17 cellular contexts compared by ENCODE assay signal in the genomic region with DNA sequence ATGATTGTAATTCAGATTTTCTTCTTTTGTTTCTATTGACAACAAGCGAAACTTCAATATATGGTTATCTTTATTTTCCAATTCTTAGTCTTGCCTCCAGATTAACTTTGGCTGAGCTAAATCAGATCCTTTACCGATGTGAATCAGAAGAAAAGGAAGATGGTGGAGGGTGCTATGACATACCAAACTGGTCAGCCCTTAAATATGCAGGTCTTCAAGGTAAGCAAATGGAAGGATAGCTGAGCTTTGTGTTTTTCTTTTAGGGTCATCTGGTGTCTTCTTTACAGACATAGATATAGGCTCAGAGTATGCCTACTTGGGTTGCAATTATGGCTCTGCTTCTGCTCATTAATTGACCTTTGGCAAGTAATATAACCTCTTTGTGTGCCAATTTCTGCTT. TPM values are rescaled to one million over a fixed set of nuclear protein-coding genes. Genes with fewer than 3 reads are reported as not detected.
DNase-seq lines count a peak whose midpoint lies in the region; ATAC-seq, FAIRE-seq and TF ChIP-seq lines count a peak whose summit lies in the region.
"Had no signal": no experiment of that assay in that cellular context is flagged by ENCODE, and none has a peak within 500 bp of the region (broad histone marks: within the 10 kb centered on the region; RNA-seq: fewer than 3 reads in every experiment).

No MANE protein-coding gene starts in this region.

- ATAC-seq in SK-N-SH treated with all-trans-retinoic acid at 6 μM for 48 hours (no peak), K562 (no peak)
- ATAC-seq: A549, GM12878 had no signal

- H2AK5ac ChIP-seq in mesenchymal stem cell (ENCODE audit: low read length, severe bottlenecking), result no peak overlapping the region

- TF ChIP-seq RAD21 in SK-N-SH (IDR thresholded peaks at IDR 0.05; ENCODE audit: low read length) (no peak), K562 (CRISPR knock-in tag; conservative IDR thresholded peaks at IDR 0.05 in 1 of 2, IDR thresholded peaks at IDR 0.05 in 1 of 2) (no peak)

- BruUV-seq in K562 (replicated peaks; lab: Mats Ljungman, UMichigan), result no TSS peak

- H3K9ac ChIP-seq in SK-N-SH (no peak overlapping the region), K562 (ENCODE audit: insufficient read depth in 1 of 2, low read depth in 2 of 2, low read length in 2 of 2) (no peak overlapping the region), mesenchymal stem cell (ENCODE audit: low read length) (peak overlapping the region; percentile 72)
- H3K9ac ChIP-seq: GM23248 had no signal

- no peak overlapping the region for H2BK5ac ChIP-seq in mesenchymal stem cell (ENCODE audit: low read depth, low read length, poor library complexity, severe bottlenecking)

- H2BK15ac ChIP-seq in mesenchymal stem cell (ENCODE audit: low read depth, poor library complexity, severe bottlenecking), result no peak overlapping the region

- H3K27me3 ChIP-seq in SK-N-SH (ENCODE audit: insufficient read depth), result no peaks in the 10 kb centered on the region
- no peaks in the 10 kb centered on the region for H3K27me3 ChIP-seq in K562 (ENCODE audit: control insufficient read depth in 2 of 2, insufficient read depth in 2 of 2, low read length in 2 of 2)
- H3K27me3 ChIP-seq in mesenchymal stem cell (ENCODE audit: control insufficient read depth in 1 of 2, insufficient read depth in 1 of 2, low read length in 2 of 2), result no peaks in the 10 kb centered on the region

- no peaks in the 10 kb centered on the region; a peak in 1 of 4 replicates for H3K4me1 ChIP-seq in SK-N-SH (ENCODE audit: control insufficient read depth in 1 of 2, insufficient read depth in 2 of 2, low read depth in 1 of 2, low read length in 1 of 2)
- no peaks in the 10 kb centered on the region for H3K4me1 ChIP-seq in K562 (replicated peaks in 1 of 2; ENCODE audit: control insufficient read depth in 2 of 2, insufficient read depth in 2 of 2, low read length in 2 of 2)
- H3K4me1 ChIP-seq in mesenchymal stem cell (ENCODE audit: control insufficient read depth, insufficient read depth, low read depth, low read length), result no peaks in the 10 kb centered on the region
- H3K4me1 ChIP-seq: A549 had no signal

- 0 out of 2 replicates have a peak overlapping the region, but pooled peaks have one; percentile 3 for H2AFZ ChIP-seq in SK-N-SH (ENCODE audit: low read depth)
- no peak overlapping the region for H2AFZ ChIP-seq in K562 (ENCODE audit: low read depth, low read length)
- H2AFZ ChIP-seq in mesenchymal stem cell (ENCODE audit: low read depth, low read length), result no peak overlapping the region
- H2AFZ ChIP-seq: GM23248 had no signal

- H4K20me1 ChIP-seq in SK-N-SH (ENCODE audit: insufficient read depth), result no peaks in the 10 kb centered on the region
- no peaks in the 10 kb centered on the region for H4K20me1 ChIP-seq in K562 (replicated peaks; ENCODE audit: control insufficient read depth, insufficient read depth, low read length)

- H3K79me2 ChIP-seq in SK-N-SH (ENCODE audit: insufficient read depth), result no peaks in the 10 kb centered on the region
- H3K79me2 ChIP-seq in K562 (ENCODE audit: control insufficient read depth, insufficient read depth, low read length), result no peaks in the 10 kb centered on the region

- no peak overlapping the region for H3K14ac ChIP-seq in mesenchymal stem cell (ENCODE audit: low read length in 2 of 2)

- CTCF ChIA-PET in SK-N-SH (lab: Yijun Ruan, JAX) (no interaction called here), K562 (lab: Yijun Ruan, JAX; ENCODE audit: low intra/inter-chr PET ratio) (interaction anchor here (0.5 kb wide), 1 partner anchor 275 kb away, joined by 4 read pairs; no protein-coding TSS in a partner anchor)

- TF ChIP-seq EP300 in SK-N-SH (IDR thresholded peaks at IDR 0.05; ENCODE audit: borderline replicate concordance in 1 of 2, low read depth in 1 of 2, low read length in 1 of 2), result no peak
- TF ChIP-seq EP300 in K562 (IDR thresholded peaks at IDR 0.05; ENCODE audit: low read length), result no peak

- POLR2A ChIA-PET in SK-N-SH (lab: Yijun Ruan, JAX) (no interaction called here), K562 (lab: Yijun Ruan, JAX) (interaction anchor here (0.6 to 1.0 kb wide), 2 partner anchors 10 to 56 kb away, joined by 3 read pairs; no protein-coding TSS in a partner anchor)

- no peaks in the 10 kb centered on the region for H3K79me1 ChIP-seq in mesenchymal stem cell (replicated peaks; ENCODE audit: low read length, poor library complexity, severe bottlenecking)

- FAIRE-seq in K562 (lab: Jason Lieb, UNC), result peak; percentile 19
- FAIRE-seq in HTR-8/SVneo (lab: Jason Lieb, UNC), result no peak
- FAIRE-seq: A549 had no signal

- no peak overlapping the region for H4K91ac ChIP-seq in mesenchymal stem cell (ENCODE audit: low read length)

- H3F3A ChIP-seq in SK-N-SH (replicated peaks; ENCODE audit: insufficient read depth), result peaks cover 8% of the 10 kb centered on the region

- H3K27ac ChIP-seq in SK-N-SH (ENCODE audit: low read depth in 2 of 2, low read length in 1 of 2) (no peak overlapping the region), K562 (ENCODE audit: extremely low read depth, low read depth, low read length) (no peak overlapping the region), mesenchymal stem cell (ENCODE audit: low read length, poor library complexity, severe bottlenecking) (no peak overlapping the region)
- H3K27ac ChIP-seq: 22Rv1, A549, C4-2B, GM23248 had no signal

- H3K23ac ChIP-seq in mesenchymal stem cell (ENCODE audit: low read length in 2 of 2), result no peak overlapping the region

- WGBS in SK-N-SH (ENCODE audit: low lambda C conversion rate), result 94% methylated on average over 2 of the region's 2 CpGs
- 78% methylated on average over 2 of the region's 2 CpGs for WGBS in K562 (ENCODE audit: insufficient coverage, low coverage, missing lambda C conversion rate)
- WGBS in mesenchymal stem cell, result 91% methylated on average over 1 of the region's 2 CpGs

- no peaks in the 10 kb centered on the region for H3K9me1 ChIP-seq in K562 (ENCODE audit: control insufficient read depth, insufficient read depth, low read length)

- H2BK120ac ChIP-seq in mesenchymal stem cell (ENCODE audit: low read depth, low read length), result no peak overlapping the region

- intact Hi-C loops in K562 (cut with micrococcal nuclease), result no loop called here

- TF ChIP-seq CTCF in SK-N-SH (IDR thresholded peaks at IDR 0.05) (no peak), K562 (IDR thresholded peaks at IDR 0.05 in 2 of 3, conservative IDR thresholded peaks at IDR 0.05 in 1 of 3; ENCODE audit: insufficient read depth in 2 of 3, low read depth in 1 of 3, low read length in 3 of 3) (no peak)

- in situ Hi-C loops in K562 (cut with MboI), result no loop called here

- H3K4me3 ChIP-seq in SK-N-SH (ENCODE audit: low read depth in 2 of 2, low read length in 1 of 2) (no peak overlapping the region), K562 (no peak overlapping the region), mesenchymal stem cell (ENCODE audit: insufficient read depth in 1 of 2, low read depth in 1 of 2, low read length in 2 of 2) (no peak overlapping the region)
- H3K4me3 ChIP-seq: A549, GM12878, GM23248 had no signal

- no peak overlapping the region for H3K4ac ChIP-seq in mesenchymal stem cell (ENCODE audit: low read depth in 1 of 2, low read length in 2 of 2)

- no peak overlapping the region for H4K8ac ChIP-seq in mesenchymal stem cell (ENCODE audit: low read length)

- no peaks in the 10 kb centered on the region; the same call in 1 of the 2 replicates for H3K9me2 ChIP-seq in SK-N-SH

- H3K4me2 ChIP-seq in SK-N-SH (no peak overlapping the region), K562 (ENCODE audit: insufficient read depth, low read length) (no peak overlapping the region), mesenchymal stem cell (ENCODE audit: low read length, poor library complexity, severe bottlenecking) (no peak overlapping the region)
- H3K4me2 ChIP-seq: A549 had no signal

- no peak overlapping the region for H2BK12ac ChIP-seq in mesenchymal stem cell (ENCODE audit: low read length in 2 of 2)

- peaks cover 45 to 81% of the 10 kb centered on the region in 2 experiments for H3K36me3 ChIP-seq in SK-N-SH (replicated peaks in 1 of 2; ENCODE audit: control insufficient read depth in 1 of 2, insufficient read depth in 2 of 2, low read length in 1 of 2)
- H3K36me3 ChIP-seq in K562 (ENCODE audit: control insufficient read depth, insufficient read depth, low read length), result peaks cover 47% of the 10 kb centered on the region
- H3K36me3 ChIP-seq in mesenchymal stem cell (ENCODE audit: control insufficient read depth in 1 of 2, insufficient read depth in 2 of 2, low read depth in 1 of 2, low read length in 2 of 2), result peaks cover 7 to 47% of the 10 kb centered on the region in 2 experiments

- no peak for TF ChIP-seq POLR2A in K562 (conservative IDR thresholded peaks at IDR 0.05)

- H3K18ac ChIP-seq in mesenchymal stem cell (ENCODE audit: low read depth in 1 of 2, low read length in 2 of 2), result no peak overlapping the region

- DNase-seq in SK-N-SH (no peak), K562 (ENCODE audit: extremely low read depth in 1 of 4, low spot score in 3 of 4) (no peak), mesenchymal stem cell (no peak), NCI-H2196 treated with DMSO at 0.1 percent for 48 hours (lab: John Stamatoyannopoulos, UW; ENCODE audit: unreplicated experiment) (no peak), HTR-8/SVneo (ENCODE audit: insufficient read length, low spot score) (no peak)
- DNase-seq in activated CD4-positive, CD25-positive, alpha-beta regulatory T cell treated with anti-CD3 and anti-CD28 coated beads, Interleukin-2, amount 50 U/mL, for 72 hours, result no peak
- DNase-seq: AML-193; Caco-2; CD4-positive, alpha-beta T cell; DMS79 treated with DMSO at 0.1 percent for 48 hours; GM23248; H9 had no signal

- no peaks in the 10 kb centered on the region for H3K9me3 ChIP-seq in SK-N-SH
- no peaks in the 10 kb centered on the region for H3K9me3 ChIP-seq in K562 (replicated peaks; ENCODE audit: control insufficient read depth, insufficient read depth, low read depth, low read length)
- H3K9me3 ChIP-seq in mesenchymal stem cell (ENCODE audit: control insufficient read depth, low read length), result no peaks in the 10 kb centered on the region
- H3K9me3 ChIP-seq: A549, Caco-2 had no signal

RNA-seq across cellular contexts. Expression of a gene that starts 37.7 kb away (rescaled TPM):
- 1.5 and 2.2 TPM in 2 replicates for polyA plus RNA-seq in SK-N-SH (2012; rRNA removed)
- 2.5 and 2.9 TPM in 2 replicates for polyA plus RNA-seq in SK-N-SH (2012; cell fraction: cytosol; rRNA removed)
- polyA plus RNA-seq in SK-N-SH (2012; cell fraction: nucleus; rRNA removed), result 1.9 and 4.9 TPM in 2 replicates
- total RNA-seq in K562 (2011; cell fraction: chromatin; rRNA removed; ENCODE audit: low replicate concordance), result 8.5 and 34.7 TPM in 2 replicates
- total RNA-seq in K562 (2011; cell fraction: nucleolus; rRNA removed), result 3.8 and 4.7 TPM in 2 replicates
- total RNA-seq in K562 (2011; cell fraction: nucleoplasm; rRNA removed), result 8.9 and 12.0 TPM in 2 replicates
- total RNA-seq in K562 (2014; rRNA removed), result 7.6 and 9.0 TPM in 2 replicates
- 20.4 and 23.1 TPM in 2 replicates for total RNA-seq in K562 (2014; rRNA removed; fragmentation: Illumina TruSeq; extraction: Trizol)
- total RNA-seq in K562 (2015; rRNA removed; fragmentation: Illumina TruSeq; extraction: Trizol), result 16.1 and 16.6 TPM in 2 replicates
- total RNA-seq in K562 (2021), result 18.3 and 18.9 TPM in 2 replicates
- 8.1 and 12.4 TPM in 2 replicates for polyA plus RNA-seq in K562 (2011; rRNA removed)
- 2.2 and 3.9 TPM in 2 replicates for polyA plus RNA-seq in K562 (2011; cell fraction: cytosol; rRNA removed)
- polyA plus RNA-seq in K562 (2011; cell fraction: nucleus; rRNA removed), result 7.1 and 8.6 TPM in 2 replicates
- polyA plus RNA-seq in K562 (2012), result 11.3 and 12.1 TPM in 2 replicates
- 11.7 and 13.7 TPM in 2 replicates for polyA plus RNA-seq in K562 (2014; fragmentation: Illumina TruSeq; extraction: Trizol)
- polyA plus RNA-seq in K562 (2014; fragmentation: Nextera tagmentation; extraction: Ambion mirVana), result 1 to 10 TPM; 6.3 to 6.5 TPM
- polyA plus RNA-seq in K562 (2014; rRNA removed), result 6.3 and 6.7 TPM in 2 replicates
- polyA minus RNA-seq in K562 (2011; rRNA and poly(A)+ RNA removed), result 41.7 and 42.8 TPM in 2 replicates
- 17.7 and 20.5 TPM in 2 replicates for polyA minus RNA-seq in K562 (2011; cell fraction: cytosol; rRNA and poly(A)+ RNA removed)
- polyA minus RNA-seq in K562 (2011; cell fraction: nucleus; rRNA and poly(A)+ RNA removed), result 8.1 and 12.4 TPM in 2 replicates
- 6.4 TPM for polyA plus RNA-seq in mesenchymal stem cell (2013, experiment 1 of 2)
- polyA plus RNA-seq in mesenchymal stem cell (2013, experiment 2 of 2), result 6.4 TPM
